10 cellular contexts compared by ENCODE assay signal in genomic region chr9:21770877-21771560, GRCh38. TPM values are rescaled to one million over a fixed set of nuclear protein-coding genes. Genes with fewer than 3 reads are reported as not detected.
DNase-seq lines count a peak whose midpoint lies in the region; ATAC-seq and TF ChIP-seq lines count a peak whose summit lies in the region.
"Had no signal": no experiment of that assay in that cellular context is flagged by ENCODE, and none has a peak within 500 bp of the region (broad histone marks: within the 10 kb centered on the region; RNA-seq: fewer than 3 reads in every experiment).

No MANE protein-coding gene starts in this region.

- ATAC-seq in GM21528 (IDR thresholded peaks at IDR 0.05; ENCODE audit: low FRiP score, unreplicated experiment) (no peak), HG02885 (IDR thresholded peaks at IDR 0.05; ENCODE audit: poor library complexity, unreplicated experiment) (no peak)
- ATAC-seq: T-cell had no signal

- no peak overlapping the region for H3K27ac ChIP-seq in SJCRH30

- H3K4me1 ChIP-seq in SJCRH30: no peaks in the 10 kb centered on the region

- H3K36me3 ChIP-seq in SJCRH30: no peaks in the 10 kb centered on the region

- no peak for TF ChIP-seq CTCF in fibroblast of mammary gland (conservative IDR thresholded peaks at IDR 0.05; ENCODE audit: control insufficient read depth, insufficient read depth, low read depth, low read length)

- no peak overlapping the region for H3K4me3 ChIP-seq in fibroblast of mammary gland (ENCODE audit: control insufficient read depth, low read depth, low read length)
- no peak overlapping the region for H3K4me3 ChIP-seq in skeletal muscle cell (ENCODE audit: low read depth, low read length)
- no peak overlapping the region for H3K4me3 ChIP-seq in SJCRH30

- H3K9me3 ChIP-seq in SJCRH30 (replicated peaks): no peaks in the 10 kb centered on the region

- DNase-seq in GM04504 (ENCODE audit: low read depth) (peak; percentile 46), OCI-M1 (lab: John Stamatoyannopoulos, UW) (peak; percentile 21), fibroblast of mammary gland (ENCODE audit: low read depth) (peak; percentile 90), skeletal muscle cell (ENCODE audit: low read depth) (peak; percentile 81), SJCRH30 (no peak), COLO668 (lab: John Stamatoyannopoulos, UW; ENCODE audit: unreplicated experiment) (no peak)
- DNase-seq: stimulated activated CD4-positive, alpha-beta T cell treated with anti-CD3 and anti-CD28 coated beads, Interleukin-15, amount 100 ng/mL, for 24 hours; T-cell had no signal

- no peaks in the 10 kb centered on the region for H3K27me3 ChIP-seq in SJCRH30

RNA-seq across cellular contexts. Expression of gene MTAP, which starts 31.4 kb away (rescaled TPM):
- total RNA-seq in SJCRH30 (2014; rRNA removed; shearing (Covaris generic)): 50.5 and 53.1 TPM in 2 replicates

Comparison
In these comparisons a context has a peak if more than half of its experiments do, and no peak if none do; other contexts are left out.
1. DNase-seq: peak in GM04504 (single experiment), OCI-M1 (single experiment), fibroblast of mammary gland (single experiment) and skeletal muscle cell (single experiment); none in SJCRH30 (0 of 2) and COLO668 (single experiment).